22 cellular contexts compared by ENCODE assay signal in the genomic region with DNA sequence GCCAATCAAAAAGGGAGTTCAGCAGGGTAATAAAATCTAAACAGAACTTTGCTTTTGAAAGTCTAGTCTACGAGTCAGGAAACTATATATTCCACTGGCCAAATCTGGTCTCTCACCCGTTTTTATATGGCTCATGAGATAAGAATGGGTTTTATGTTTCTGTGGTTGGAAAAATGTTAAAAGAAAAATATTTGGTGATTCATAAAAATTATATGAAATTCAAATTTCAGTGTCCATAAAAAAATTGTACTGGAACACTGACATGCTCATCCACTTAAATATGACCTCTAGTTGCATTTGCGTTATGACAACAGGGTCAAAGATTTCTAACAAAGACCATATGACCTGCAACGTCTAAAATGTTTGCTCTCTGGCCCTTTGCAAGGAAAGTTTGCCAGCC. TPM values are rescaled to one million over a fixed set of nuclear protein-coding genes. Genes with fewer than 3 reads are reported as not detected.
"Had no signal": no experiment of that assay in that cellular context is flagged by ENCODE, and none has a peak within 500 bp of the region (broad histone marks: within the 10 kb centered on the region; RNA-seq: fewer than 3 reads in every experiment).

No MANE protein-coding gene starts in this region.

- H3K4me1 Mint-ChIP-seq: activated naive CD8-positive, alpha-beta T cell treated with anti-CD3 and anti-CD28 coated beads for 36 hours; WTC11 had no signal

- H3K27ac Mint-ChIP-seq: activated CD4-positive, alpha-beta memory T cell treated with anti-CD3 and anti-CD28 coated beads for 36 hours; activated naive CD8-positive, alpha-beta T cell treated with anti-CD3 and anti-CD28 coated beads for 36 hours; effector memory CD8-positive, alpha-beta T cell; stimulated activated naive CD8-positive, alpha-beta T cell treated with anti-CD3 and anti-CD28 coated beads, Interleukin-15, Interleukin-2, amounts not matched to agents 100 ng/mL and 50 ng/mL, for 24 hours; T-helper 2 cell treated with Interferon-gamma antibody and Interleukin-4, amounts not matched to agents 5 μg/mL and 100 μg/mL, for 36 hours; WTC11 had no signal

- H3K9me3 Mint-ChIP-seq: activated naive CD8-positive, alpha-beta T cell treated with anti-CD3 and anti-CD28 coated beads for 36 hours had no signal

- ATAC-seq: effector memory CD8-positive, alpha-beta T cell; gastrocnemius medialis; heart left ventricle; WTC11 had no signal

- H3K4me3 Mint-ChIP-seq: activated CD4-positive, alpha-beta memory T cell treated with anti-CD3 and anti-CD28 coated beads for 36 hours; activated naive CD8-positive, alpha-beta T cell treated with anti-CD3 and anti-CD28 coated beads for 36 hours; effector memory CD8-positive, alpha-beta T cell; neural crest cell; stimulated activated naive CD8-positive, alpha-beta T cell treated with anti-CD3 and anti-CD28 coated beads, Interleukin-15, Interleukin-2, amounts not matched to agents 100 ng/mL and 50 ng/mL, for 24 hours; T-helper 2 cell treated with Interferon-gamma antibody and Interleukin-4, amounts not matched to agents 5 μg/mL and 100 μg/mL, for 36 hours; WTC11 had no signal

- H3K27me3 Mint-ChIP-seq: activated CD4-positive, alpha-beta memory T cell treated with anti-CD3 and anti-CD28 coated beads for 36 hours; effector memory CD8-positive, alpha-beta T cell; stimulated activated naive CD8-positive, alpha-beta T cell treated with anti-CD3 and anti-CD28 coated beads, Interleukin-15, Interleukin-2, amounts not matched to agents 100 ng/mL and 50 ng/mL, for 24 hours had no signal

- H3K9me3 ChIP-seq: gastrocnemius medialis, heart left ventricle, left ventricle myocardium inferior, prostate gland, right atrium auricular region, suprapubic skin, transverse colon, vagina had no signal

- H3K4me1 ChIP-seq: gastrocnemius medialis, heart left ventricle, left ventricle myocardium inferior, prostate gland, right atrium auricular region, suprapubic skin, transverse colon had no signal

- H3K4me3 ChIP-seq: cardiac muscle cell, gastrocnemius medialis, heart left ventricle, left ventricle myocardium inferior, prostate gland, right atrium auricular region, skin epidermis, suprapubic skin, transverse colon, vagina had no signal

- DNase-seq: activated CD4-positive, alpha-beta memory T cell treated with anti-CD3 and anti-CD28 coated beads for 36 hours; activated CD4-positive, alpha-beta T cell treated with anti-CD3 and anti-CD28 coated beads for 4 hours; activated naive CD4-positive, alpha-beta T cell; activated naive CD8-positive, alpha-beta T cell treated with anti-CD3 and anti-CD28 coated beads for 36 hours; activated T-cell treated with anti-CD3 and anti-CD28 coated beads for 4 hours; effector memory CD8-positive, alpha-beta T cell; gastrocnemius medialis; heart left ventricle; kidney glomerular epithelial cell; left ventricle myocardium inferior; transverse colon had no signal

- H3K36me3 Mint-ChIP-seq: activated CD4-positive, alpha-beta memory T cell treated with anti-CD3 and anti-CD28 coated beads for 36 hours; activated naive CD8-positive, alpha-beta T cell treated with anti-CD3 and anti-CD28 coated beads for 36 hours; WTC11 had no signal

- H3K27me3 ChIP-seq: cardiac muscle cell, gastrocnemius medialis, heart left ventricle, right atrium auricular region, suprapubic skin, transverse colon, vagina had no signal

- H3K27ac ChIP-seq: cardiac muscle cell, gastrocnemius medialis, heart left ventricle, left ventricle myocardium inferior, prostate gland, right atrium auricular region, skin epidermis, suprapubic skin, transverse colon, vagina had no signal

- H3K36me3 ChIP-seq: cardiac muscle cell, gastrocnemius medialis, heart left ventricle, left ventricle myocardium inferior, prostate gland, right atrium auricular region, suprapubic skin, transverse colon, vagina had no signal

RNA-seq across cellular contexts. Expression of a gene that starts 22.3 kb away (rescaled TPM):
- total RNA-seq: activated CD4-positive, alpha-beta memory T cell treated with anti-CD3 and anti-CD28 coated beads for 36 hours; activated naive CD8-positive, alpha-beta T cell treated with anti-CD3 and anti-CD28 coated beads for 36 hours; gastrocnemius medialis; left ventricle myocardium inferior; omental fat pad; right atrium auricular region had no signal
